ENCODE assay signal across 11 cellular contexts in genomic region chr3:43768594-43768993, GRCh38.
DNase-seq lines count a peak whose midpoint lies in the region; ATAC-seq and TF ChIP-seq lines count a peak whose summit lies in the region.
"Had no signal": no experiment of that assay in that cellular context is flagged by ENCODE, and none has a peak within 500 bp of the region (broad histone marks: within the 10 kb centered on the region; RNA-seq: fewer than 3 reads in every experiment).

No MANE protein-coding gene starts in this region.

- ATAC-seq in SK-N-SH treated with all-trans-retinoic acid at 6 μM for 48 hours, result peak; percentile 5; the same call in 1 of the 3 replicates
- ATAC-seq in HG02610 (IDR thresholded peaks at IDR 0.05; ENCODE audit: unreplicated experiment), result no peak
- no peak for ATAC-seq in HG03457 (IDR thresholded peaks at IDR 0.05; ENCODE audit: unreplicated experiment)

- no peaks in the 10 kb centered on the region for H3K27me3 Mint-ChIP-seq in osteocyte (ENCODE audit: unreplicated experiment)

- H3K9me3 Mint-ChIP-seq in osteocyte (ENCODE audit: unreplicated experiment), result no peaks in the 10 kb centered on the region
- H3K9me3 Mint-ChIP-seq: activated naive CD4-positive, alpha-beta T cell treated with anti-CD3 and anti-CD28 coated beads, Interleukin-2, amount 10 ng/mL, durations not matched to agents 7 days and 5 days had no signal

- H3K4me3 ChIP-seq in fibroblast of pulmonary artery (replicated peaks; ENCODE audit: low read depth, low read length) (no peak overlapping the region), H7 (ENCODE audit: insufficient read depth, low read depth, low read length) (no peak overlapping the region)

- DNase-seq in Ammon's horn (ENCODE audit: low spot score) (peak; percentile 39), fibroblast of pulmonary artery (ENCODE audit: low read depth) (peak; percentile 64), osteocyte (ENCODE audit: extremely low spot score, unreplicated experiment) (no peak), H7 (no peak), NCI-H146 treated with DMSO at 0.1 percent for 48 hours (lab: John Stamatoyannopoulos, UW; ENCODE audit: unreplicated experiment) (no peak)
- DNase-seq: activated CD4-positive, alpha-beta T cell treated with anti-CD3 and anti-CD28 coated beads for 4 hours; activated naive CD4-positive, alpha-beta T cell treated with anti-CD3 and anti-CD28 coated beads, Interleukin-2, amount 10 ng/mL, durations not matched to agents 7 days and 5 days; RPMI8226 had no signal

- H3K27me3 ChIP-seq in H7 (ENCODE audit: control insufficient read depth, insufficient read depth, low read length), result no peaks in the 10 kb centered on the region

- no peaks in the 10 kb centered on the region for H3K36me3 Mint-ChIP-seq in osteocyte (ENCODE audit: unreplicated experiment)
- H3K36me3 Mint-ChIP-seq: activated naive CD4-positive, alpha-beta T cell treated with anti-CD3 and anti-CD28 coated beads, Interleukin-2, amount 10 ng/mL, durations not matched to agents 7 days and 5 days had no signal

- peaks cover 8% of the 10 kb centered on the region for H3K4me1 Mint-ChIP-seq in osteocyte (ENCODE audit: unreplicated experiment)

- peak overlapping the region; percentile 10 for H3K4me3 Mint-ChIP-seq in osteocyte (ENCODE audit: unreplicated experiment)
- H3K4me3 Mint-ChIP-seq: activated naive CD4-positive, alpha-beta T cell treated with anti-CD3 and anti-CD28 coated beads, Interleukin-2, amount 10 ng/mL, durations not matched to agents 7 days and 5 days had no signal

- H3K27ac Mint-ChIP-seq in osteocyte (ENCODE audit: unreplicated experiment), result no peak overlapping the region
- H3K27ac Mint-ChIP-seq: activated naive CD4-positive, alpha-beta T cell treated with anti-CD3 and anti-CD28 coated beads, Interleukin-2, amount 10 ng/mL, durations not matched to agents 7 days and 5 days had no signal

- TF ChIP-seq CTCF in fibroblast of pulmonary artery (IDR thresholded peaks at IDR 0.05; ENCODE audit: low read length, missing control alignments), result no peak
- no peak for TF ChIP-seq CTCF in osteocyte (IDR thresholded peaks at IDR 0.05)

- H3K36me3 ChIP-seq in H7 (replicated peaks; ENCODE audit: control insufficient read depth, insufficient read depth, low read length), result no peaks in the 10 kb centered on the region

TF ChIP-seq in SK-N-SH treated with all-trans-retinoic acid at 6 μM for 48 hours, 23 proteins besides CTCF, POLR2A, EP300 and RAD21:
- no peak for TF ChIP-seq CSRNP3 (CRISPR knock-in tag; IDR thresholded peaks at IDR 0.05)
- no peak for TF ChIP-seq CSDC2 (CRISPR knock-in tag; IDR thresholded peaks at IDR 0.05)
- no peak for TF ChIP-seq RARB (CRISPR knock-in tag; IDR thresholded peaks at IDR 0.05)
- no peak for TF ChIP-seq OSR1 (CRISPR knock-in tag; IDR thresholded peaks at IDR 0.05)
- TF ChIP-seq ARNTL (CRISPR knock-in tag; IDR thresholded peaks at IDR 0.05; ENCODE audit: borderline replicate concordance, low read depth), result no peak
- no peak for TF ChIP-seq ZFP3 (CRISPR knock-in tag; IDR thresholded peaks at IDR 0.05)
- no peak for TF ChIP-seq BACH2 (CRISPR knock-in tag; IDR thresholded peaks at IDR 0.05; ENCODE audit: borderline replicate concordance)
- no peak for TF ChIP-seq ZNF70 (CRISPR knock-in tag; IDR thresholded peaks at IDR 0.05)
- no peak for TF ChIP-seq ISL1 (CRISPR knock-in tag; IDR thresholded peaks at IDR 0.05)
- TF ChIP-seq ZNF565 (CRISPR knock-in tag; conservative IDR thresholded peaks at IDR 0.05; ENCODE audit: low read depth), result no peak
- TF ChIP-seq PATZ1 (CRISPR knock-in tag; IDR thresholded peaks at IDR 0.05; ENCODE audit: borderline replicate concordance), result no peak
- TF ChIP-seq ZC3H10 (CRISPR knock-in tag; IDR thresholded peaks at IDR 0.05), result no peak
- TF ChIP-seq TSHZ2 (CRISPR knock-in tag; IDR thresholded peaks at IDR 0.05), result no peak
- TF ChIP-seq PPARA (CRISPR knock-in tag; IDR thresholded peaks at IDR 0.05; ENCODE audit: borderline replicate concordance), result no peak
- TF ChIP-seq ZNF8 (CRISPR knock-in tag; IDR thresholded peaks at IDR 0.05), result no peak

Comparison
In these comparisons a context has a peak if more than half of its experiments do, and no peak if none do; other contexts are left out.
1. DNase-seq: peak in Ammon's horn (single experiment) and fibroblast of pulmonary artery (single experiment); none in osteocyte (single experiment), H7 (single experiment) and NCI-H146 treated with DMSO at 0.1 percent for 48 hours (single experiment).